ENCODE assay signal across 2 cellular contexts in genomic region chr4:119543187-119543586, GRCh38.
TF ChIP-seq lines count a peak whose summit lies in the region.

No MANE protein-coding gene starts in this region.

TF ChIP-seq in K562, 482 proteins besides CTCF, POLR2A, EP300 and RAD21 (continued from another document):
- no peak for TF ChIP-seq MLX (CRISPR knock-in tag; conservative IDR thresholded peaks at IDR 0.05)

TF ChIP-seq in HepG2, 621 proteins besides CTCF, POLR2A, EP300 and RAD21 (continued from another document):
- TF ChIP-seq POGZ (CRISPR knock-in tag; IDR thresholded peaks at IDR 0.05): no peak
- peak; percentile 65 for TF ChIP-seq FOXA3 (CRISPR knock-in tag; IDR thresholded peaks at IDR 0.05)
- TF ChIP-seq ARID5B (CRISPR knock-in tag; IDR thresholded peaks at IDR 0.05): peak; percentile 61; the same call in 1 of the 2 replicates
- peak; percentile 27; the same call in 1 of the 2 replicates for TF ChIP-seq SOX5 (CRISPR knock-in tag; IDR thresholded peaks at IDR 0.05; ENCODE audit: borderline replicate concordance)
- peak; percentile 39 to 88; a peak in 3 of 4 replicates for TF ChIP-seq NR2F1 (CRISPR knock-in tag; IDR thresholded peaks at IDR 0.05)
- TF ChIP-seq NR2F6 (IDR thresholded peaks at IDR 0.05): peak; percentile 86; the same call in 1 of the 2 replicates
- peak; percentile 64; the same call in 1 of the 2 replicates for TF ChIP-seq NR2F6 (CRISPR knock-in tag; IDR thresholded peaks at IDR 0.05)
- no peak for TF ChIP-seq FOXP1 (IDR thresholded peaks at IDR 0.05)
- TF ChIP-seq FOXP1 (CRISPR knock-in tag; IDR thresholded peaks at IDR 0.05): 0 out of 2 replicates have a peak, but pooled peaks have one; percentile 10
- TF ChIP-seq SAP130 (CRISPR knock-in tag; IDR thresholded peaks at IDR 0.05; ENCODE audit: low read depth): 0 out of 2 replicates have a peak, but pooled peaks have one; percentile 15
- TF ChIP-seq NR2F2 (IDR thresholded peaks at IDR 0.05; ENCODE audit: borderline replicate concordance, low read depth): peak; percentile 66
